In the genomic region with DNA sequence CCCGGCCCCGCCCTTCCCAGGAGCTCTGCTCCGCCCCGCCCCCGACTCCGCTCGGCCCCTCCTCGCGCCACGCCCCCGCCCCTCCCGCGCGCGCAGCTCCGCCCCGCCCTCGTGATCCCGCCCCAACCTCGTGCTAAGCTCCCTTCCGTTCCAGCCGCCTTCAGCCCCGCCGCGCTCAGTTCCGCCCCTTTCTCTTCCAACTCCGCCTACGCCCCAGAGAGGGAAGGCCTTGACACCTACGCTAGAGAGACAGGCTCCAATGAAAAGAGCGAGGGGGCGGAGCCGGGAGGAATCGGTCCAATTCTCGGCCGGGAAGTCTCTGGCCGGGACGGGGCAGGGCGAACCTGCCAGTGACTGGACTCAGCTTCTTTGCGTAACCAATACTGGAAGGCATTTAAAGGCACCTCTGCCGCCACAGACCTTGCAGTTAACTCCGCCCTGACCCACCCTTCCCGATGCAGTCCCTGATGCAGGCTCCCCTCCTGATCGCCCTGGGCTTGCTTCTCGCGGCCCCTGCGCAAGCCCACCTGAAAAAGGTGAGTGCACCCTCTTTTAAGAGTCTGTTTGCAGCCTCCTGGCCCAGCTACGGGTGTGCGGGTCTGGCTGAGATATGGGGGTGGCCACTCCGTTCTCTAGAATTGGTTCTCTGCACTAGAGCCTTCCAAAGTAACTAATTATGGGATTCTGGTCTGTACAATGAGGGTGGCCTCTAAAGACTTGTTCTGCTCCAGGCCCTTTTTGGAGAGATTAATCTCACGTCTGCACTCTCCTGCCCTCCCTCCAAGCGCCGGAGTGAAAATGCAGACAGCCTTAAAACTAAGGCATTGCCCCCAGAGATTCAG, we compare ENCODE assay signal across 8 cellular contexts. TPM values are rescaled to one million over a fixed set of nuclear protein-coding genes. Genes with fewer than 3 reads are reported as not detected.
DNase-seq lines count a peak whose midpoint lies in the region; ATAC-seq and TF ChIP-seq lines count a peak whose summit lies in the region.

GM2A (plus strand) TSS at position 424 of the 842 bp plus-strand sequence; CDS start at position 456, 32 bp downstream.

- H3K27ac ChIP-seq in colonic mucosa = peak within 1 kb of the TSS; percentile 73

- no peaks in the 10 kb centered on the region for H3K9me3 ChIP-seq in colonic mucosa

- POLR2A ChIA-PET in BJ (lab: Charles Lee) = interaction anchor here (0.7 to 1.1 kb wide), 3 partner anchors 12 to 190 kb away, joined by 3 to 14 read pairs (median 10); partner anchors contain the start of gene CCDC69

- H3K27me3 ChIP-seq in BJ (ENCODE audit: control insufficient read depth, insufficient read depth, low read length) (no peaks in the 10 kb centered on the region), colonic mucosa (no peaks in the 10 kb centered on the region)

- CTCF ChIA-PET in BJ (lab: Yijun Ruan, JAX) = interaction anchor here (0.6 to 2.6 kb wide), 5 partner anchors 10 to 680 kb away, joined by 3 to 19 read pairs (median 3); no protein-coding TSS in a partner anchor

- no peak for TF ChIP-seq CTCF in BJ (IDR thresholded peaks at IDR 0.05; ENCODE audit: insufficient read depth, low read depth, low read length)
- no peak for TF ChIP-seq CTCF in colonic mucosa (IDR thresholded peaks at IDR 0.05)

- H3K4me1 Mint-ChIP-seq in activated CD4-positive, alpha-beta T cell treated with anti-CD3 and anti-CD28 coated beads, Interleukin-2, amount 10 ng/mL, durations not matched to agents 24 days and 14 days = peaks cover 30% of the 10 kb centered on the region

- peak within 1 kb of the TSS; percentile 89 for H3K4me3 Mint-ChIP-seq in activated CD4-positive, alpha-beta T cell treated with anti-CD3 and anti-CD28 coated beads, Interleukin-2, amount 10 ng/mL, durations not matched to agents 24 days and 14 days

- no peaks in the 10 kb centered on the region for H3K9me3 Mint-ChIP-seq in activated CD4-positive, alpha-beta T cell treated with anti-CD3 and anti-CD28 coated beads, Interleukin-2, amount 10 ng/mL, durations not matched to agents 24 days and 14 days

- ATAC-seq in GM19324 (IDR thresholded peaks at IDR 0.05; ENCODE audit: low FRiP score, unreplicated experiment) (peak; percentile 93), HG03469 (IDR thresholded peaks at IDR 0.05; ENCODE audit: unreplicated experiment) (peak; percentile 71)

- H3K4me1 ChIP-seq in colonic mucosa = peaks cover 6% of the 10 kb centered on the region

- peak within 1 kb of the TSS; percentile 95 for H3K27ac Mint-ChIP-seq in activated CD4-positive, alpha-beta T cell treated with anti-CD3 and anti-CD28 coated beads, Interleukin-2, amount 10 ng/mL, durations not matched to agents 24 days and 14 days

- H3K9ac ChIP-seq in colonic mucosa (ENCODE audit: low read depth in 2 of 2, low read length in 2 of 2) = peak within 1 kb of the TSS; percentile 78 to 98

- intact Hi-C loops in activated CD4-positive, alpha-beta T cell treated with anti-CD3 and anti-CD28 coated beads, Interleukin-2, amount 10 ng/mL, durations not matched to agents 24 days and 14 days (cut with micrococcal nuclease) = loop anchor here (1.0 to 10.0 kb wide), 11 partner anchors 11 to 1518 kb away; partner anchors contain the start of genes CCDC69, G3BP1, IRGM and PPARGC1B
- intact Hi-C loops in colonic mucosa (cut with DNase I) = no loop called here

- DNase-seq in BJ (ENCODE audit: low read depth) (peak; percentile 97), NCI-H526 treated with DMSO at 0.1 percent for 48 hours (lab: John Stamatoyannopoulos, UW) (peak; percentile 97), colonic mucosa (peak; percentile 100), kidney tubule cell (ENCODE audit: low spot score) (peak; percentile 100)
- DNase-seq in activated CD4-positive, alpha-beta T cell treated with anti-CD3 and anti-CD28 coated beads, Interleukin-2, amount 10 ng/mL, durations not matched to agents 24 days and 14 days = peak; percentile 100
- DNase-seq in stimulated activated CD4-positive, alpha-beta T cell treated with anti-CD3 and anti-CD28 coated beads, Interleukin-1b, Interleukin-23, amount 100 ng/mL, for 24 hours (ENCODE audit: low read depth in 4 of 4, low spot score in 1 of 4) = peak; percentile 97 to 99 (median 98)

- no peaks in the 10 kb centered on the region for H3K36me3 ChIP-seq in BJ (ENCODE audit: control insufficient read depth, insufficient read depth, low read length)
- no peaks in the 10 kb centered on the region for H3K36me3 ChIP-seq in colonic mucosa

- H3K27me3 Mint-ChIP-seq in activated CD4-positive, alpha-beta T cell treated with anti-CD3 and anti-CD28 coated beads, Interleukin-2, amount 10 ng/mL, durations not matched to agents 24 days and 14 days = no peaks in the 10 kb centered on the region

- H3K4me3 ChIP-seq in BJ (ENCODE audit: low read depth, low read length) (peak within 1 kb of the TSS; percentile 77), colonic mucosa (peak within 1 kb of the TSS; percentile 65)

- no peaks in the 10 kb centered on the region for H3K36me3 Mint-ChIP-seq in activated CD4-positive, alpha-beta T cell treated with anti-CD3 and anti-CD28 coated beads, Interleukin-2, amount 10 ng/mL, durations not matched to agents 24 days and 14 days (ENCODE audit: low read depth)

RNA-seq across cellular contexts. Expression of gene GM2A, which starts in this region (rescaled TPM):
- polyA plus RNA-seq in BJ (2011; rRNA removed) = 11.5 and 12.7 TPM in 2 replicates
- polyA minus RNA-seq in BJ (2011; rRNA and poly(A)+ RNA removed) = 9.5 and 12.8 TPM in 2 replicates
- 15.4 and 16.0 TPM in 2 replicates for total RNA-seq in activated CD4-positive, alpha-beta T cell treated with anti-CD3 and anti-CD28 coated beads, Interleukin-2, amount 10 ng/mL, durations not matched to agents 24 days and 14 days
- total RNA-seq in colonic mucosa = 10 to 100 TPM; 22.0 to 27.2 TPM

Comparison
In these comparisons a context has a peak if more than half of its experiments do, and no peak if none do; other contexts are left out.
1. Peak in every context shown above with its lines: DNase-seq, ATAC-seq, H3K4me3 ChIP-seq and H3K27ac ChIP-seq.